In the genomic region with DNA sequence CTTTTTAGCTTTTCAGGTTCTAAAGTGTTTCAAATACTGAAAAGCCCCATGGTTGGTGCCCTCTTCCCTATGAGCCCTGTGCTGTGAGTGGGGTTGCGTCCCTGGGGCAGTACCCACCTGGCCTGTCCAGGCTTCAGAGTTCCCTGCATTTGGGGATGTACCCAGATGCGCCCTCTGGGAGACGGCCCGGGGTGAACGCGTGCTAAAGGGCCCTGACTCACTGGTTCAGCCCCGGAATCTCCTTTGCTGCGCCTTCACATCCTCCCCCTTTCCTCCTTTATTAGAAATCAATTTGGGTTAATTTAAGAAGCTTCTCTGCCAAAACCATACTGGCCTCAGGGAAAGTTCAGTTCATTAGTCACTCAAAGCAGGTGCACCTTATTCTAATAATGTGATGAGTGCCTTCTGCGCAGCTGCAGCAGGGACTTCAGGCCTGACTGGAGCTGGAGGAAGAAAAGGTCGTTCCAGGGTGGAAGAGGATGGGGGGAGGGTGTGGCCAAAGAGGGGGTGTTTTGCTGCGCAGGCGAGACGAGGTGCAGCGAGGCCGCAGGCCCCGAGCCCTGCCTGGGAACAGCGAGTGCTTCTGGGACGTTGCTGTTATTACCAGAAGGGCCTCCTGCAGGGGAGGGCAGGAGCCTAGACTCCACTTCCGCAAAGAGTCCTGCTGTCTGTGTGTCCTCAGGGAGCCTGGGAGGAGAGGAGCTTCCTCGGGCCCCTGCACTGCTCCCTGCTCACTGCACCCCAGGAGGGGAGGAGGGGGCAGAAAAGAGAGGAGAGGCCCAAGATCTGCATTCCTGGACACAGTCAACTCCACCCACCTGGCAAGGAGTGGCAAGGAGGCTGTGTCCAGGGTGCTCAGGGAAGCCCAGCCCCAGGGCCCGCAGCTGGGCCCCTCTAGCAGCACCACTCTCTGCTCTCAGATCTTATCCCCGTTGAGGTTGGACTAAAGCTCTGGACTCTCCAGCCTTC, we compare ENCODE assay signal across 1 cellular context.
TF ChIP-seq lines count a peak whose summit lies in the region.

No MANE protein-coding gene starts in this region.

TF ChIP-seq in HepG2, 621 proteins besides CTCF, POLR2A, EP300 and RAD21:
- TF ChIP-seq ZNF326 (CRISPR knock-in tag; IDR thresholded peaks at IDR 0.05; ENCODE audit: borderline replicate concordance) (no peak), IKZF4 (CRISPR knock-in tag; IDR thresholded peaks at IDR 0.05; ENCODE audit: borderline replicate concordance, low read depth, not compliant biosample characterization) (no peak), KDM1A (CRISPR knock-in tag; IDR thresholded peaks at IDR 0.05) (no peak), RELA (CRISPR knock-in tag; IDR thresholded peaks at IDR 0.05) (no peak), ZFP37 (CRISPR knock-in tag; IDR thresholded peaks at IDR 0.05; ENCODE audit: borderline replicate concordance) (no peak), ZNF501 (CRISPR knock-in tag; IDR thresholded peaks at IDR 0.05) (no peak), TEAD3 (CRISPR knock-in tag; optimal IDR thresholded peaks at IDR 0.05; ENCODE audit: borderline replicate concordance) (no peak), HOXA3 (CRISPR knock-in tag; IDR thresholded peaks at IDR 0.05) (no peak), ZNF703 (CRISPR knock-in tag; IDR thresholded peaks at IDR 0.05; ENCODE audit: borderline replicate concordance) (no peak), ZNF205 (CRISPR knock-in tag; IDR thresholded peaks at IDR 0.05) (no peak), ZNF773 (CRISPR knock-in tag; IDR thresholded peaks at IDR 0.05; ENCODE audit: borderline replicate concordance) (no peak)
- TF ChIP-seq, protein P1, sequence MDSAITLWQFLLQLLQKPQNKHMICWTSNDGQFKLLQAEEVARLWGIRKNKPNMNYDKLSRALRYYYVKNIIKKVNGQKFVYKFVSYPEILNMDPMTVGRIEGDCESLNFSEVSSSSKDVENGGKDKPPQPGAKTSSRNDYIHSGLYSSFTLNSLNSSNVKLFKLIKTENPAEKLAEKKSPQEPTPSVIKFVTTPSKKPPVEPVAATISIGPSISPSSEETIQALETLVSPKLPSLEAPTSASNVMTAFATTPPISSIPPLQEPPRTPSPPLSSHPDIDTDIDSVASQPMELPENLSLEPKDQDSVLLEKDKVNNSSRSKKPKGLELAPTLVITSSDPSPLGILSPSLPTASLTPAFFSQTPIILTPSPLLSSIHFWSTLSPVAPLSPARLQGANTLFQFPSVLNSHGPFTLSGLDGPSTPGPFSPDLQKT (CRISPR knock-in tag; IDR thresholded peaks at IDR 0.05; ENCODE audit: borderline replicate concordance), result no peak
- TF ChIP-seq, protein P2, sequence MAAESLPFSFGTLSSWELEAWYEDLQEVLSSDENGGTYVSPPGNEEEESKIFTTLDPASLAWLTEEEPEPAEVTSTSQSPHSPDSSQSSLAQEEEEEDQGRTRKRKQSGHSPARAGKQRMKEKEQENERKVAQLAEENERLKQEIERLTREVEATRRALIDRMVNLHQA (CRISPR knock-in tag; IDR thresholded peaks at IDR 0.05), result no peak
- TF ChIP-seq, protein P3, sequence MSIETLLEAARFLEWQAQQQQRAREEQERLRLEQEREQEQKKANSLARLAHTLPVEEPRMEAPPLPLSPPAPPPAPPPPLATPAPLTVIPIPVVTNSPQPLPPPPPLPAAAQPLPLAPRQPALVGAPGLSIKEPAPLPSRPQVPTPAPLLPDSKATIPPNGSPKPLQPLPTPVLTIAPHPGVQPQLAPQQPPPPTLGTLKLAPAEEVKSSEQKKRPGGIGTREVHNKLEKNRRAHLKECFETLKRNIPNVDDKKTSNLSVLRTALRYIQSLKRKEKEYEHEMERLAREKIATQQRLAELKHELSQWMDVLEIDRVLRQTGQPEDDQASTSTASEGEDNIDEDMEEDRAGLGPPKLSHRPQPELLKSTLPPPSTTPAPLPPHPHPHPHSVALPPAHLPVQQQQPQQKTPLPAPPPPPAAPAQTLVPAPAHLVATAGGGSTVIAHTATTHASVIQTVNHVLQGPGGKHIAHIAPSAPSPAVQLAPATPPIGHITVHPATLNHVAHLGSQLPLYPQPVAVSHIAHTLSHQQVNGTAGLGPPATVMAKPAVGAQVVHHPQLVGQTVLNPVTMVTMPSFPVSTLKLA (IDR thresholded peaks at IDR 0.05), result no peak
